ENCODE assay signal across 28 cellular contexts in the genomic region with DNA sequence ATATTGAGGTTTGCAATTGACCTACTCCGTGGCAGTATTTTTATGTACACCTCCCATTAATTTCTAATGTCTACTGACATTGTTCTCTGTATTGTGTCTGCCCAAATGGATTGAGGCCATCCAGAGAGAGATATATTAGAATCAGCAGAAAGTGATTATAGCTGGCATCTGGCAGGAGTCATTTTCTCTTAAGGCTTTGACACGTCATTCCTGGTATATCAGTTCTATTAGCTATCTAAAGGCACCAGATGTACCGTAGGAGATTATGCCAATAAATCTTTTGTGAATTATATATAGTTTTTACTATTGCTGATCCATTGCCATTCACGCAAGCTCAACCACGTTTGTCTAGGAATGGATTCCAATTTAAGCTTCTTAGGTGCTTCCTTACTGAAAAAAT.
"Had no signal": no experiment of that assay in that cellular context is flagged by ENCODE, and none has a peak within 500 bp of the region (broad histone marks: within the 10 kb centered on the region; RNA-seq: fewer than 3 reads in every experiment).

No MANE protein-coding gene starts in this region.

- DNase-seq: activated B cell treated with CpG ODN at 0.5 μM for 24 hours; activated CD4-positive, alpha-beta T cell treated with anti-CD3 and anti-CD28 coated beads for 48 hours; activated CD4-positive, alpha-beta T cell treated with anti-CD3 and anti-CD28 coated beads, Interleukin-2, amount 50 U/mL, for 1 hour; activated CD4-positive, alpha-beta T cell treated with anti-CD3 and anti-CD28 coated beads, Interleukin-2, amount 50 U/mL, for 48 hours; activated CD8-positive, alpha-beta memory T cell treated with anti-CD3 and anti-CD28 coated beads for 24 hours; activated CD8-positive, alpha-beta T cell treated with anti-CD3 and anti-CD28 coated beads for 36 hours; activated effector memory CD4-positive, alpha-beta T cell treated with Interleukin-2 at 50 U/mL for 16 hours; activated gamma-delta T cell treated with Interleukin-2 at 50 U/mL for 16 hours; activated naive CD4-positive, alpha-beta T cell treated with anti-CD3 and anti-CD28 coated beads, Interleukin-2, amount 50 U/mL, for 16 hours; activated naive CD4-positive, alpha-beta T cell treated with Interleukin-2 at 50 U/mL for 16 hours; activated T-cell treated with anti-CD3 and anti-CD28 coated beads, Interleukin-2, amount 50 U/mL, for 4 hours; amniotic stem cell; anterior cingulate cortex; brain microvascular endothelial cell; cortex of kidney; dermis blood vessel endothelial cell; effector CD4-positive, alpha-beta T cell; effector memory CD8-positive, alpha-beta T cell; erythroblast; foreskin melanocyte; heart right ventricle; T1000; WERI-Rb-1 had no signal

- H2AFZ ChIP-seq: hepatocyte had no signal

- H3K9me3 ChIP-seq: esophagus muscularis mucosa, gastroesophageal sphincter, heart right ventricle had no signal

- ATAC-seq: activated CD4-positive, CD25-positive, alpha-beta regulatory T cell treated with anti-CD3 and anti-CD28 coated beads, Interleukin-2, amount 50 U/mL, for 24 hours; activated CD8-positive, alpha-beta T cell treated with anti-CD3 and anti-CD28 coated beads for 36 hours; activated T-cell treated with anti-CD3 and anti-CD28 coated beads, Interleukin-2, amount 50 U/mL, for 4 hours; activated T-helper 17 cell treated with anti-CD3 and anti-CD28 coated beads, Interleukin-2, amount 50 U/mL, for 72 hours; effector memory CD8-positive, alpha-beta T cell; gastroesophageal sphincter; heart right ventricle had no signal

- H3K36me3 ChIP-seq: brain microvascular endothelial cell, esophagus muscularis mucosa, gastroesophageal sphincter, heart right ventricle, WERI-Rb-1 had no signal

- H3K27me3 ChIP-seq: brain microvascular endothelial cell, esophagus muscularis mucosa, gastroesophageal sphincter, heart right ventricle, hepatocyte had no signal

- H3K4me1 ChIP-seq: esophagus muscularis mucosa, gastroesophageal sphincter, heart right ventricle had no signal

- H3K27ac ChIP-seq: brain microvascular endothelial cell, esophagus muscularis mucosa, gastroesophageal sphincter, heart right ventricle, hepatocyte, WERI-Rb-1 had no signal

- H3K4me2 ChIP-seq: hepatocyte had no signal

- H3K4me3 ChIP-seq: esophagus muscularis mucosa, gastroesophageal sphincter, heart right ventricle, hepatocyte had no signal

- H3K79me2 ChIP-seq: hepatocyte had no signal
